Comparison of ENCODE assay signal across 2 cellular contexts in the genomic region with DNA sequence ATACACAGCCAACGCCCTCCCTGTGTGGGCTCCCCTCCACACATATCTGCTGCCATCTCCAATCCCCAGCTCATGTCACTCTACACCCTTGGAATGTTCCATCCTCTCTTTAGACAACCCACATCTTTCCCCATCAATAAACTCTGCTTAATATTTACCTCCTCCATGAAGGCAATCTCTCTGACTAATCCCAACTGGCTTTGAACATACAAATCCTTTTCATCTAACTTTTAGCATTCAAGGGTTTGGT.
TF ChIP-seq lines count a peak whose summit lies in the region.

No MANE protein-coding gene starts in this region.

TF ChIP-seq in IMR-90, 13 proteins besides CTCF, POLR2A, EP300 and RAD21:
- no peak for TF ChIP-seq MAZ (IDR thresholded peaks at IDR 0.05; ENCODE audit: borderline replicate concordance, low read depth, low read length)
- no peak for TF ChIP-seq ELK1 (IDR thresholded peaks at IDR 0.05; ENCODE audit: borderline replicate concordance, low read depth, low read length)
- no peak for TF ChIP-seq BHLHE40 (IDR thresholded peaks at IDR 0.05; ENCODE audit: low read depth, low read length)
- TF ChIP-seq MXI1 (IDR thresholded peaks at IDR 0.05; ENCODE audit: borderline replicate concordance, low read depth, low read length), result no peak
- no peak for TF ChIP-seq MAFK (IDR thresholded peaks at IDR 0.05; ENCODE audit: low read depth, low read length)
- no peak for TF ChIP-seq RCOR1 (IDR thresholded peaks at IDR 0.05; ENCODE audit: insufficient replicate concordance, low read length)
- no peak for TF ChIP-seq NFE2L2 (IDR thresholded peaks at IDR 0.05; ENCODE audit: low read depth, low read length)
- TF ChIP-seq, protein P1, sequence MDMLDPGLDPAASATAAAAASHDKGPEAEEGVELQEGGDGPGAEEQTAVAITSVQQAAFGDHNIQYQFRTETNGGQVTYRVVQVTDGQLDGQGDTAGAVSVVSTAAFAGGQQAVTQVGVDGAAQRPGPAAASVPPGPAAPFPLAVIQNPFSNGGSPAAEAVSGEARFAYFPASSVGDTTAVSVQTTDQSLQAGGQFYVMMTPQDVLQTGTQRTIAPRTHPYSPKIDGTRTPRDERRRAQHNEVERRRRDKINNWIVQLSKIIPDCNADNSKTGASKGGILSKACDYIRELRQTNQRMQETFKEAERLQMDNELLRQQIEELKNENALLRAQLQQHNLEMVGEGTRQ (IDR thresholded peaks at IDR 0.05; ENCODE audit: low read depth, low read length), result no peak
- no peak for TF ChIP-seq RFX5 (IDR thresholded peaks at IDR 0.05; ENCODE audit: low read depth, low read length)
- TF ChIP-seq CEBPB (IDR thresholded peaks at IDR 0.05; ENCODE audit: low read depth, low read length), result no peak
- TF ChIP-seq FOS (IDR thresholded peaks at IDR 0.05; ENCODE audit: low read depth, low read length), result no peak
- TF ChIP-seq SMC3 (IDR thresholded peaks at IDR 0.05; ENCODE audit: low read depth, low read length), result no peak
- no peak for TF ChIP-seq CHD1 (IDR thresholded peaks at IDR 0.05; ENCODE audit: low read depth, low read length)

TF ChIP-seq in GM23338, 12 proteins besides CTCF, POLR2A, EP300 and RAD21:
- TF ChIP-seq, protein P2, sequence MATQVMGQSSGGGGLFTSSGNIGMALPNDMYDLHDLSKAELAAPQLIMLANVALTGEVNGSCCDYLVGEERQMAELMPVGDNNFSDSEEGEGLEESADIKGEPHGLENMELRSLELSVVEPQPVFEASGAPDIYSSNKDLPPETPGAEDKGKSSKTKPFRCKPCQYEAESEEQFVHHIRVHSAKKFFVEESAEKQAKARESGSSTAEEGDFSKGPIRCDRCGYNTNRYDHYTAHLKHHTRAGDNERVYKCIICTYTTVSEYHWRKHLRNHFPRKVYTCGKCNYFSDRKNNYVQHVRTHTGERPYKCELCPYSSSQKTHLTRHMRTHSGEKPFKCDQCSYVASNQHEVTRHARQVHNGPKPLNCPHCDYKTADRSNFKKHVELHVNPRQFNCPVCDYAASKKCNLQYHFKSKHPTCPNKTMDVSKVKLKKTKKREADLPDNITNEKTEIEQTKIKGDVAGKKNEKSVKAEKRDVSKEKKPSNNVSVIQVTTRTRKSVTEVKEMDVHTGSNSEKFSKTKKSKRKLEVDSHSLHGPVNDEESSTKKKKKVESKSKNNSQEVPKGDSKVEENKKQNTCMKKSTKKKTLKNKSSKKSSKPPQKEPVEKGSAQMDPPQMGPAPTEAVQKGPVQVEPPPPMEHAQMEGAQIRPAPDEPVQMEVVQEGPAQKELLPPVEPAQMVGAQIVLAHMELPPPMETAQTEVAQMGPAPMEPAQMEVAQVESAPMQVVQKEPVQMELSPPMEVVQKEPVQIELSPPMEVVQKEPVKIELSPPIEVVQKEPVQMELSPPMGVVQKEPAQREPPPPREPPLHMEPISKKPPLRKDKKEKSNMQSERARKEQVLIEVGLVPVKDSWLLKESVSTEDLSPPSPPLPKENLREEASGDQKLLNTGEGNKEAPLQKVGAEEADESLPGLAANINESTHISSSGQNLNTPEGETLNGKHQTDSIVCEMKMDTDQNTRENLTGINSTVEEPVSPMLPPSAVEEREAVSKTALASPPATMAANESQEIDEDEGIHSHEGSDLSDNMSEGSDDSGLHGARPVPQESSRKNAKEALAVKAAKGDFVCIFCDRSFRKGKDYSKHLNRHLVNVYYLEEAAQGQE (IDR thresholded peaks at IDR 0.05; ENCODE audit: unreplicated experiment), result no peak
- TF ChIP-seq EZH2phosphoT487 (IDR thresholded peaks at IDR 0.05; ENCODE audit: unreplicated experiment) (no peak), NANOG (IDR thresholded peaks at IDR 0.05; ENCODE audit: borderline replicate concordance) (no peak), JUNB (IDR thresholded peaks at IDR 0.05; ENCODE audit: unreplicated experiment) (no peak), POLR2AphosphoS5 (IDR thresholded peaks at IDR 0.05; ENCODE audit: low read depth) (no peak), EZH2 (IDR thresholded peaks at IDR 0.05; ENCODE audit: low read depth, unreplicated experiment) (no peak), CREB1 (CRISPR knock-in tag; IDR thresholded peaks at IDR 0.05; ENCODE audit: low read depth) (no peak), ETS1 (IDR thresholded peaks at IDR 0.05) (no peak), STAT1 (IDR thresholded peaks at IDR 0.05; ENCODE audit: unreplicated experiment) (no peak), ZNF114 (CRISPR knock-in tag; IDR thresholded peaks at IDR 0.05) (no peak), ZNF331 (CRISPR knock-in tag; IDR thresholded peaks at IDR 0.05; ENCODE audit: low read depth) (no peak)
- TF ChIP-seq, protein P3, sequence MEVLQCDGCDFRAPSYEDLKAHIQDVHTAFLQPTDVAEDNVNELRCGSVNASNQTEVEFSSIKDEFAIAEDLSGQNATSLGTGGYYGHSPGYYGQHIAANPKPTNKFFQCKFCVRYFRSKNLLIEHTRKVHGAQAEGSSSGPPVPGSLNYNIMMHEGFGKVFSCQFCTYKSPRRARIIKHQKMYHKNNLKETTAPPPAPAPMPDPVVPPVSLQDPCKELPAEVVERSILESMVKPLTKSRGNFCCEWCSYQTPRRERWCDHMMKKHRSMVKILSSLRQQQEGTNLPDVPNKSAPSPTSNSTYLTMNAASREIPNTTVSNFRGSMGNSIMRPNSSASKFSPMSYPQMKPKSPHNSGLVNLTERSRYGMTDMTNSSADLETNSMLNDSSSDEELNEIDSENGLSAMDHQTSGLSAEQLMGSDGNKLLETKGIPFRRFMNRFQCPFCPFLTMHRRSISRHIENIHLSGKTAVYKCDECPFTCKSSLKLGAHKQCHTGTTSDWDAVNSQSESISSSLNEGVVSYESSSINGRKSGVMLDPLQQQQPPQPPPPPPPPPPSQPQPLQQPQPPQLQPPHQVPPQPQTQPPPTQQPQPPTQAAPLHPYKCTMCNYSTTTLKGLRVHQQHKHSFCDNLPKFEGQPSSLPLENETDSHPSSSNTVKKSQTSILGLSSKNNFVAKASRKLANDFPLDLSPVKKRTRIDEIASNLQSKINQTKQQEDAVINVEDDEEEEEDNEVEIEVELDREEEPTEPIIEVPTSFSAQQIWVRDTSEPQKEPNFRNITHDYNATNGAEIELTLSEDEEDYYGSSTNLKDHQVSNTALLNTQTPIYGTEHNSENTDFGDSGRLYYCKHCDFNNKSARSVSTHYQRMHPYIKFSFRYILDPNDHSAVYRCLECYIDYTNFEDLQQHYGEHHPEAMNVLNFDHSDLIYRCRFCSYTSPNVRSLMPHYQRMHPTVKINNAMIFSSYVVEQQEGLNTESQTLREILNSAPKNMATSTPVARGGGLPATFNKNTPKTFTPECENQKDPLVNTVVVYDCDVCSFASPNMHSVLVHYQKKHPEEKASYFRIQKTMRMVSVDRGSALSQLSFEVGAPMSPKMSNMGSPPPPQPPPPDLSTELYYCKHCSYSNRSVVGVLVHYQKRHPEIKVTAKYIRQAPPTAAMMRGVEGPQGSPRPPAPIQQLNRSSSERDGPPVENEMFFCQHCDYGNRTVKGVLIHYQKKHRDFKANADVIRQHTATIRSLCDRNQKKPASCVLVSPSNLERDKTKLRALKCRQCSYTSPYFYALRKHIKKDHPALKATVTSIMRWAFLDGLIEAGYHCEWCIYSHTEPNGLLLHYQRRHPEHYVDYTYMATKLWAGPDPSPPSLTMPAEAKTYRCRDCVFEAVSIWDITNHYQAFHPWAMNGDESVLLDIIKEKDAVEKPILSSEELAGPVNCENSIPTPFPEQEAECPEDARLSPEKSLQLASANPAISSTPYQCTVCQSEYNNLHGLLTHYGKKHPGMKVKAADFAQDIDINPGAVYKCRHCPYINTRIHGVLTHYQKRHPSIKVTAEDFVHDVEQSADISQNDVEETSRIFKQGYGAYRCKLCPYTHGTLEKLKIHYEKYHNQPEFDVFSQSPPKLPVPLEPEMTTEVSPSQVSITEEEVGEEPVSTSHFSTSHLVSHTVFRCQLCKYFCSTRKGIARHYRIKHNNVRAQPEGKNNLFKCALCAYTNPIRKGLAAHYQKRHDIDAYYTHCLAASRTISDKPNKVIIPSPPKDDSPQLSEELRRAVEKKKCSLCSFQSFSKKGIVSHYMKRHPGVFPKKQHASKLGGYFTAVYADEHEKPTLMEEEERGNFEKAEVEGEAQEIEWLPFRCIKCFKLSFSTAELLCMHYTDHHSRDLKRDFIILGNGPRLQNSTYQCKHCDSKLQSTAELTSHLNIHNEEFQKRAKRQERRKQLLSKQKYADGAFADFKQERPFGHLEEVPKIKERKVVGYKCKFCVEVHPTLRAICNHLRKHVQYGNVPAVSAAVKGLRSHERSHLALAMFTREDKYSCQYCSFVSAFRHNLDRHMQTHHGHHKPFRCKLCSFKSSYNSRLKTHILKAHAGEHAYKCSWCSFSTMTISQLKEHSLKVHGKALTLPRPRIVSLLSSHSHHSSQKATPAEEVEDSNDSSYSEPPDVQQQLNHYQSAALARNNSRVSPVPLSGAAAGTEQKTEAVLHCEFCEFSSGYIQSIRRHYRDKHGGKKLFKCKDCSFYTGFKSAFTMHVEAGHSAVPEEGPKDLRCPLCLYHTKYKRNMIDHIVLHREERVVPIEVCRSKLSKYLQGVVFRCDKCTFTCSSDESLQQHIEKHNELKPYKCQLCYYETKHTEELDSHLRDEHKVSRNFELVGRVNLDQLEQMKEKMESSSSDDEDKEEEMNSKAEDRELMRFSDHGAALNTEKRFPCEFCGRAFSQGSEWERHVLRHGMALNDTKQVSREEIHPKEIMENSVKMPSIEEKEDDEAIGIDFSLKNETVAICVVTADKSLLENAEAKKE (CRISPR knock-in tag; IDR thresholded peaks at IDR 0.05), result no peak
TF ChIP-seq in GM23338: peak in this region for 0.
